8 cellular contexts compared by ENCODE assay signal in the genomic region with DNA sequence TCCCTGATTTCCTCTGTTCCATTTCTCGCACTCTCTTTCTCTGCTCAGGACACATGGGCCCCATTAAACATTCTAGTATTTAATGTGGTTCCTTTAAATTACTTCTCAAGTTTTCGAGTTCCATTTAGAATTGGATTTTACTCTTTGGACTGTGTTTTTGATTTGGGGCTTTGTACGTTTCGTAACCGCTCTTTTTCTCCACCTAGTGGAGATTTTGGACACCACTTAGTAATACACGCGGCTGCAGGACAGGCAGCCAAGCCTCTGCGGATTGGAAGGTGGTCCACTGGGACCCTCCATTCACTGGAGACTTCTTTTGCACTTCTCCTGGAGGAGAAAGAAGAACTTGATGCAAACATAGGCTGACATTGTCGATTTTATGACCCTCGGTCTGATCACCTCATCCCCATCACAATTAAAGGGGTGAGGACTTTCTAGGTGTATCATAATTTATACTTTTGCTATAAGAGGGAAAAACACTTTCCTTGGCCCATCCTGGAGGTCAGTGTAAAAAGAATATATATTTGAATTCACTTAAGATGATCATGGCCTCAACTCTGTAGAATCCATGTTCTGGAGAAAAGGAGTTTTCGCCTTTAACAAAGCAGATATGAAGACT.
A peak's percentile ranks its signal among the peaks of the same experiment; 100 is the strongest.
DNase-seq lines count a peak whose midpoint lies in the region; ATAC-seq, FAIRE-seq and TF ChIP-seq lines count a peak whose summit lies in the region.

No MANE protein-coding gene starts in this region.

- in situ Hi-C loops in HepG2 (cut with HindIII; ENCODE audit: extremely low pct_ligation_motif_present, low pct_unique_long_range_greater_than_20kb) = no loop called here

- H4K20me1 ChIP-seq in HepG2 (ENCODE audit: insufficient read depth, low read length) = no peaks in the 10 kb centered on the region

- TF ChIP-seq RAD21 in HepG2 (CRISPR knock-in tag; IDR thresholded peaks at IDR 0.05) = no peak

- no peaks in the 10 kb centered on the region for H3K36me3 ChIP-seq in colonic mucosa
- no peaks in the 10 kb centered on the region for H3K36me3 ChIP-seq in HepG2 (replicated peaks in 1 of 2; ENCODE audit: control insufficient read depth in 1 of 2, insufficient read depth in 2 of 2, low read length in 2 of 2)

- H3K4me2 ChIP-seq in HepG2 (ENCODE audit: low read depth, low read length) = no peak overlapping the region

- H3K4me3 ChIP-seq in colonic mucosa (no peak overlapping the region), HepG2 (replicated peaks in 1 of 3; ENCODE audit: insufficient read depth in 1 of 3, low read depth in 2 of 3, low read length in 3 of 3) (no peak overlapping the region)

- no peaks in the 10 kb centered on the region for H3K79me2 ChIP-seq in HepG2 (ENCODE audit: insufficient read depth, low read length)

- intact Hi-C loops in colonic mucosa (cut with DNase I) = no loop called here
- intact Hi-C loops in HepG2 (cut with micrococcal nuclease; ENCODE audit: unreplicated experiment) = loop anchor here (1.0 to 10.0 kb wide), 2 partner anchors 86 to 174 kb away; a partner anchor contains a TSS

- H3K4me1 ChIP-seq in colonic mucosa (no peaks in the 10 kb centered on the region), HepG2 (ENCODE audit: insufficient read depth, low read length) (0 out of 2 replicates have a peak, but pooled peaks cover 4% of the 10 kb centered on the region)

- TF ChIP-seq EP300 in HepG2 (IDR thresholded peaks at IDR 0.05; ENCODE audit: low read depth in 2 of 2, low read length in 2 of 2) (no peak), HepG2 (CRISPR knock-in tag; IDR thresholded peaks at IDR 0.05; ENCODE audit: borderline replicate concordance) (no peak)

- TF ChIP-seq POLR2A in HepG2 (IDR thresholded peaks at IDR 0.05; ENCODE audit: insufficient read depth in 1 of 2, low read depth in 2 of 2, low read length in 2 of 2) = no peak

- CTCF ChIA-PET in HepG2 (lab: Yijun Ruan, JAX; ENCODE audit: low intra/inter-chr PET ratio, low total read pairs) = interaction anchor here (1.0 to 1.3 kb wide), 2 partner anchors 86 to 87 kb away, joined by 3 to 4 read pairs; a partner anchor contains a TSS

- WGBS in HepG2 (ENCODE audit: low lambda C conversion rate) = 6% methylated on average over 11 of the region's 11 CpGs

- DNase-seq in ELR (ENCODE audit: low read depth) (peak; percentile 68), NCI-H226 (peak; percentile 22), colonic mucosa (no peak), HepG2 (ENCODE audit: low spot score) (peak; percentile 15), urothelium cell line (ENCODE audit: low spot score) (peak; percentile 33), middle frontal gyrus (ENCODE audit: extremely low spot score, low spot score) (no peak)

- peaks cover 19% of the 10 kb centered on the region for H3K27me3 ChIP-seq in colonic mucosa
- peaks cover 5 to 42% of the 10 kb centered on the region in 2 experiments; a peak in 4 of 5 replicates for H3K27me3 ChIP-seq in HepG2 (ENCODE audit: control insufficient read depth in 1 of 2, insufficient read depth in 2 of 2, low read length in 2 of 2)

- BruUV-seq in HepG2 (replicated peaks; lab: Mats Ljungman, UMichigan) = no TSS peak

- H3K27ac ChIP-seq in 22Rv1 (no peak overlapping the region), colonic mucosa (no peak overlapping the region), HepG2 (ENCODE audit: extremely low read length, insufficient read depth, low read length) (no peak overlapping the region)

- ATAC-seq in HepG2 = peak; percentile 87
- ATAC-seq in GM19452 (IDR thresholded peaks at IDR 0.05; ENCODE audit: unreplicated experiment) = no peak

- FAIRE-seq in HepG2 (lab: Jason Lieb, UNC) (peak; percentile 85), urothelium cell line (lab: Jason Lieb, UNC) (no peak)

- H2AFZ ChIP-seq in HepG2 (ENCODE audit: low read length) = no peak overlapping the region

- H3K9ac ChIP-seq in colonic mucosa (ENCODE audit: low read depth in 2 of 2, low read length in 2 of 2) (no peak overlapping the region), HepG2 (ENCODE audit: insufficient read depth, low read depth, low read length) (no peak overlapping the region)

- POLR2A ChIA-PET in HepG2 (lab: Yijun Ruan, JAX) = no interaction called here

- TF ChIP-seq CTCF in 22Rv1 (IDR thresholded peaks at IDR 0.05) (peak; percentile 73), colonic mucosa (IDR thresholded peaks at IDR 0.05) (peak; percentile 41), HepG2 (CRISPR knock-in tag; IDR thresholded peaks at IDR 0.05) (peak; percentile 60)

- H3K9me3 ChIP-seq in colonic mucosa (no peaks in the 10 kb centered on the region), HepG2 (ENCODE audit: low read length) (no peaks in the 10 kb centered on the region)

TF ChIP-seq in HepG2, 621 proteins besides CTCF, POLR2A, EP300 and RAD21:
- TF ChIP-seq ZNF234 (CRISPR knock-in tag; conservative IDR thresholded peaks at IDR 0.05) (no peak), SIX1 (CRISPR knock-in tag; IDR thresholded peaks at IDR 0.05; ENCODE audit: borderline replicate concordance) (no peak), ZBTB20 (CRISPR knock-in tag; IDR thresholded peaks at IDR 0.05; ENCODE audit: borderline replicate concordance, low read depth) (no peak), PAWR (CRISPR knock-in tag; IDR thresholded peaks at IDR 0.05; ENCODE audit: borderline replicate concordance) (no peak), SOX5 (CRISPR knock-in tag; IDR thresholded peaks at IDR 0.05; ENCODE audit: borderline replicate concordance) (no peak), XRCC5 (optimal IDR thresholded peaks at IDR 0.05; ENCODE audit: low read length) (no peak), KMT2A (CRISPR knock-in tag; IDR thresholded peaks at IDR 0.05) (no peak), NR1H2 (CRISPR knock-in tag; IDR thresholded peaks at IDR 0.05; ENCODE audit: borderline replicate concordance, low read depth) (no peak), HDAC1 (CRISPR knock-in tag; IDR thresholded peaks at IDR 0.05) (no peak), ZFP82 (CRISPR knock-in tag; IDR thresholded peaks at IDR 0.05; ENCODE audit: borderline replicate concordance) (no peak), ATRX (CRISPR knock-in tag; IDR thresholded peaks at IDR 0.05; ENCODE audit: borderline replicate concordance) (no peak), MAFF (IDR thresholded peaks at IDR 0.05; ENCODE audit: low read depth, low read length) (no peak), ZNF431 (CRISPR knock-in tag; IDR thresholded peaks at IDR 0.05; ENCODE audit: borderline replicate concordance, low read depth) (no peak), ZBTB21 (CRISPR knock-in tag; IDR thresholded peaks at IDR 0.05) (no peak), DPF2 (CRISPR knock-in tag; IDR thresholded peaks at IDR 0.05; ENCODE audit: borderline replicate concordance, low read depth) (no peak), RARA (CRISPR knock-in tag; IDR thresholded peaks at IDR 0.05) (no peak), CEBPG (CRISPR knock-in tag; IDR thresholded peaks at IDR 0.05) (peak; percentile 73), ONECUT2 (CRISPR knock-in tag; IDR thresholded peaks at IDR 0.05) (no peak), TAF1 (CRISPR knock-in tag; IDR thresholded peaks at IDR 0.05) (no peak), HNF4A (CRISPR knock-in tag; IDR thresholded peaks at IDR 0.05) (peak; percentile 37), ZNF766 (CRISPR knock-in tag; IDR thresholded peaks at IDR 0.05; ENCODE audit: borderline replicate concordance) (no peak), CBFB (CRISPR knock-in tag; IDR thresholded peaks at IDR 0.05) (no peak), ARNT2 (CRISPR knock-in tag; IDR thresholded peaks at IDR 0.05; ENCODE audit: low read depth) (no peak), STAG1 (CRISPR knock-in tag; IDR thresholded peaks at IDR 0.05) (peak; percentile 30; the same call in 1 of the 2 replicates), EED (CRISPR knock-in tag; IDR thresholded peaks at IDR 0.05) (no peak), ZNF317 (CRISPR knock-in tag; IDR thresholded peaks at IDR 0.05) (no peak), SRF (IDR thresholded peaks at IDR 0.05; ENCODE audit: low read depth, low read length) (no peak), MED1 (CRISPR knock-in tag; IDR thresholded peaks at IDR 0.05) (0 out of 2 replicates have a peak, but pooled peaks have one; percentile 12)
- TF ChIP-seq, protein P1, sequence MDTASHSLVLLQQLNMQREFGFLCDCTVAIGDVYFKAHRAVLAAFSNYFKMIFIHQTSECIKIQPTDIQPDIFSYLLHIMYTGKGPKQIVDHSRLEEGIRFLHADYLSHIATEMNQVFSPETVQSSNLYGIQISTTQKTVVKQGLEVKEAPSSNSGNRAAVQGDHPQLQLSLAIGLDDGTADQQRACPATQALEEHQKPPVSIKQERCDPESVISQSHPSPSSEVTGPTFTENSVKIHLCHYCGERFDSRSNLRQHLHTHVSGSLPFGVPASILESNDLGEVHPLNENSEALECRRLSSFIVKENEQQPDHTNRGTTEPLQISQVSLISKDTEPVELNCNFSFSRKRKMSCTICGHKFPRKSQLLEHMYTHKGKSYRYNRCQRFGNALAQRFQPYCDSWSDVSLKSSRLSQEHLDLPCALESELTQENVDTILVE (CRISPR knock-in tag; IDR thresholded peaks at IDR 0.05) = no peak
- TF ChIP-seq, protein P2, sequence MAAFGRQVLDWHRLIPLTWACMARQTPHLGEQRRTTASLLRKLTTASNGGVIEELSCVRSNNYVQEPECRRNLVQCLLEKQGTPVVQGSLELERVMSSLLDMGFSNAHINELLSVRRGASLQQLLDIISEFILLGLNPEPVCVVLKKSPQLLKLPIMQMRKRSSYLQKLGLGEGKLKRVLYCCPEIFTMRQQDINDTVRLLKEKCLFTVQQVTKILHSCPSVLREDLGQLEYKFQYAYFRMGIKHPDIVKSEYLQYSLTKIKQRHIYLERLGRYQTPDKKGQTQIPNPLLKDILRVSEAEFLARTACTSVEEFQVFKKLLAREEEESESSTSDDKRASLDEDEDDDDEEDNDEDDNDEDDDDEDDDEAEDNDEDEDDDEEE (CRISPR knock-in tag; IDR thresholded peaks at IDR 0.05) = no peak
- TF ChIP-seq, protein P3, sequence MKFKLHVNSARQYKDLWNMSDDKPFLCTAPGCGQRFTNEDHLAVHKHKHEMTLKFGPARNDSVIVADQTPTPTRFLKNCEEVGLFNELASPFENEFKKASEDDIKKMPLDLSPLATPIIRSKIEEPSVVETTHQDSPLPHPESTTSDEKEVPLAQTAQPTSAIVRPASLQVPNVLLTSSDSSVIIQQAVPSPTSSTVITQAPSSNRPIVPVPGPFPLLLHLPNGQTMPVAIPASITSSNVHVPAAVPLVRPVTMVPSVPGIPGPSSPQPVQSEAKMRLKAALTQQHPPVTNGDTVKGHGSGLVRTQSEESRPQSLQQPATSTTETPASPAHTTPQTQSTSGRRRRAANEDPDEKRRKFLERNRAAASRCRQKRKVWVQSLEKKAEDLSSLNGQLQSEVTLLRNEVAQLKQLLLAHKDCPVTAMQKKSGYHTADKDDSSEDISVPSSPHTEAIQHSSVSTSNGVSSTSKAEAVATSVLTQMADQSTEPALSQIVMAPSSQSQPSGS (CRISPR knock-in tag; IDR thresholded peaks at IDR 0.05) = no peak

Comparison
In these comparisons a context has a peak if more than half of its experiments do, and no peak if none do; other contexts are left out.
1. DNase-seq: peak in ELR (single experiment), NCI-H226 (single experiment), HepG2 (single experiment) and urothelium cell line (single experiment); none in colonic mucosa (single experiment) and middle frontal gyrus (single experiment).
2. Peak in every context shown above with its lines, with median percentiles within 50 percentile points of each other: CTCF ChIP-seq.